In genomic region chr10:12380999-12381398, GRCh38 we compare ENCODE assay signal across 24 cellular contexts.
"Had no signal": no experiment of that assay in that cellular context is flagged by ENCODE, and none has a peak within 500 bp of the region (broad histone marks: within the 10 kb centered on the region; RNA-seq: fewer than 3 reads in every experiment).

No MANE protein-coding gene starts in this region.

- DNase-seq: effector CD8-positive, alpha-beta T cell; endodermal cell; foreskin fibroblast; gastrocnemius medialis; naive B cell; nucleus accumbens; right cardiac atrium; spleen; stimulated activated CD4-positive, alpha-beta T cell treated with anti-CD3 and anti-CD28 coated beads, Interleukin-4, amount 100 ng/mL, for 4 hours; stimulated activated naive CD8-positive, alpha-beta T cell treated with anti-CD3 and anti-CD28 coated beads, Interleukin-15, Interleukin-2, amounts not matched to agents 100 U/mL and 50 U/mL, for 24 hours; substantia nigra; upper lobe of left lung had no signal

- ATAC-seq: esophagus mucosa; gastrocnemius medialis; left lobe of liver; natural killer cell treated with Interleukin-12 subunit alpha and Interleukin-12 subunit beta and Interleukin-15 and Interleukin-18, amount 100 ng/mL, for 72 hours; right cardiac atrium; stimulated activated memory B cell treated with anti-CD40 and anti-IgM and Interleukin-4, amounts not matched to agents 10 μg/mL and 1 μg/mL and 100 μg/mL, for 72 hours had no signal

- H3K27me3 ChIP-seq: gastrocnemius medialis, spleen, tibial nerve, upper lobe of left lung had no signal

- H3K4me3 ChIP-seq: gastrocnemius medialis, lung, prostate gland, skin epidermis, spleen, thoracic aorta, tibial nerve, upper lobe of left lung had no signal

- H3K4me1 ChIP-seq: gastrocnemius medialis, prostate gland, spleen, upper lobe of left lung had no signal

- H3K36me3 ChIP-seq: gastrocnemius medialis, prostate gland, spleen, thoracic aorta, tibial nerve, upper lobe of left lung had no signal

- H3K4me3 Mint-ChIP-seq: dendritic cell treated with granulocyte-macrophage colony-stimulating factor and Interleukin-4, amounts not matched to agents 40 ng/mL and 50 ng/mL, for 4 days; endodermal cell; memory B cell; natural killer cell treated with Interleukin-12 subunit alpha and Interleukin-12 subunit beta and Interleukin-15 and Interleukin-18, amount 100 ng/mL, for 72 hours; stimulated activated memory B cell treated with anti-CD40 and anti-IgM and Interleukin-4, amounts not matched to agents 10 μg/mL and 1 μg/mL and 100 μg/mL, for 72 hours had no signal

- H3K4me1 Mint-ChIP-seq: endodermal cell had no signal

- H3K27ac ChIP-seq: epithelial cell of prostate, gastrocnemius medialis, prostate gland, skin epidermis, spleen, thoracic aorta, tibial nerve, upper lobe of left lung had no signal

- H3K9me3 ChIP-seq: gastrocnemius medialis, prostate gland, thoracic aorta, tibial nerve, upper lobe of left lung had no signal

- H3K9me3 Mint-ChIP-seq: endodermal cell; natural killer cell treated with Interleukin-12 subunit alpha and Interleukin-12 subunit beta and Interleukin-15 and Interleukin-18, amount 100 ng/mL, for 72 hours had no signal

- H3K27me3 Mint-ChIP-seq: dendritic cell treated with granulocyte-macrophage colony-stimulating factor and Interleukin-4, amounts not matched to agents 40 ng/mL and 50 ng/mL, for 4 days; memory B cell; naive B cell; natural killer cell treated with Interleukin-12 subunit alpha and Interleukin-12 subunit beta and Interleukin-15 and Interleukin-18, amount 100 ng/mL, for 72 hours; stimulated activated memory B cell treated with anti-CD40 and anti-IgM and Interleukin-4, amounts not matched to agents 10 μg/mL and 1 μg/mL and 100 μg/mL, for 72 hours had no signal

- H3K36me3 Mint-ChIP-seq: natural killer cell treated with Interleukin-12 subunit alpha and Interleukin-12 subunit beta and Interleukin-15 and Interleukin-18, amount 100 ng/mL, for 72 hours had no signal

- H3K27ac Mint-ChIP-seq: dendritic cell treated with granulocyte-macrophage colony-stimulating factor and Interleukin-4, amounts not matched to agents 40 ng/mL and 50 ng/mL, for 4 days; endodermal cell; memory B cell; natural killer cell treated with Interleukin-12 subunit alpha and Interleukin-12 subunit beta and Interleukin-15 and Interleukin-18, amount 100 ng/mL, for 72 hours; stimulated activated memory B cell treated with anti-CD40 and anti-IgM and Interleukin-4, amounts not matched to agents 10 μg/mL and 1 μg/mL and 100 μg/mL, for 72 hours had no signal
